ENCODE assay signal across 1 cellular context in the genomic region with DNA sequence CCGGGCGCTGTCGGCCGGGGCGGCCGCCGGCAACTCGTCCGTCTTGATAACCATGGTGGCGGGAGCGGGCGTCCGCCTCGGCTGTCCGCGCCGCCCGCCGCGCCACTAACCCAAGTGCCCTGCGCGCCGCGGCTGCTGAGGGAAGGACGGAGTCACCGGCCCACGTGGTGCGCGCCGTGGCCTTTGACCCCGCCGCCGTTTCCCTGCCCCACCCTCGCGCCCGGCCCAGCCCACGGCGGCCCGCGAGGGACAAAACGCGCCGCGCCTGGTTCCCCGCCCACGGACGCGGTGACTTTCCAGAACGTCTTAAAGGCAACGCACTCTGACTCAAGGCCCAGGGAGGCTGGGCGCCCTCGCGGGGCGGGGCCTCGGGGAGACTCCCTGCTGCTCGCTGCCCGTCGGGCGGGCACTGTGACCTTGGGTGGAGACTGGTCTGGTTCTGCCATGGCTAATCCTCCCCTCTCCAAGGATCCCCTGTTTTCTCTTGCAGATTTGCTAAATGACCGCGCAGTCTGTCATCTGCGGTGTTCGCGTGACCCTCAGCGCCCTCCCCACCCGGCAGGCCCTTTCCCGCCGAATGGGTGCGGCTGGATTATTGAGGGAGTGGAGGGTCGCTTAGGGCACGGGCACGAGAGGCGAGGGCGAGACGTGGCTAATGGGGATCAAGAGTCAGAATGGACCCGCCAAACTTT.
TF ChIP-seq lines count a peak whose summit lies in the region.

A gene with protein sequence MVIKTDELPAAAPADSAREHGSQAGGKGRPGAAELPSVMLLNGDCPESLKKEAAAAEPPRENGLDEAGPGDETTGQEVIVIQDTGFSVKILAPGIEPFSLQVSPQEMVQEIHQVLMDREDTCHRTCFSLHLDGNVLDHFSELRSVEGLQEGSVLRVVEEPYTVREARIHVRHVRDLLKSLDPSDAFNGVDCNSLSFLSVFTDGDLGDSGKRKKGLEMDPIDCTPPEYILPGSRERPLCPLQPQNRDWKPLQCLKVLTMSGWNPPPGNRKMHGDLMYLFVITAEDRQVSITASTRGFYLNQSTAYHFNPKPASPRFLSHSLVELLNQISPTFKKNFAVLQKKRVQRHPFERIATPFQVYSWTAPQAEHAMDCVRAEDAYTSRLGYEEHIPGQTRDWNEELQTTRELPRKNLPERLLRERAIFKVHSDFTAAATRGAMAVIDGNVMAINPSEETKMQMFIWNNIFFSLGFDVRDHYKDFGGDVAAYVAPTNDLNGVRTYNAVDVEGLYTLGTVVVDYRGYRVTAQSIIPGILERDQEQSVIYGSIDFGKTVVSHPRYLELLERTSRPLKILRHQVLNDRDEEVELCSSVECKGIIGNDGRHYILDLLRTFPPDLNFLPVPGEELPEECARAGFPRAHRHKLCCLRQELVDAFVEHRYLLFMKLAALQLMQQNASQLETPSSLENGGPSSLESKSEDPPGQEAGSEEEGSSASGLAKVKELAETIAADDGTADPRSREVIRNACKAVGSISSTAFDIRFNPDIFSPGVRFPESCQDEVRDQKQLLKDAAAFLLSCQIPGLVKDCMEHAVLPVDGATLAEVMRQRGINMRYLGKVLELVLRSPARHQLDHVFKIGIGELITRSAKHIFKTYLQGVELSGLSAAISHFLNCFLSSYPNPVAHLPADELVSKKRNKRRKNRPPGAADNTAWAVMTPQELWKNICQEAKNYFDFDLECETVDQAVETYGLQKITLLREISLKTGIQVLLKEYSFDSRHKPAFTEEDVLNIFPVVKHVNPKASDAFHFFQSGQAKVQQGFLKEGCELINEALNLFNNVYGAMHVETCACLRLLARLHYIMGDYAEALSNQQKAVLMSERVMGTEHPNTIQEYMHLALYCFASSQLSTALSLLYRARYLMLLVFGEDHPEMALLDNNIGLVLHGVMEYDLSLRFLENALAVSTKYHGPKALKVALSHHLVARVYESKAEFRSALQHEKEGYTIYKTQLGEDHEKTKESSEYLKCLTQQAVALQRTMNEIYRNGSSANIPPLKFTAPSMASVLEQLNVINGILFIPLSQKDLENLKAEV (N-terminal part only) (minus strand): TSS at position 157 of the 692 bp plus-strand sequence. CDS start 103 bp downstream, at position 54.

TF ChIP-seq in A549, 52 proteins besides CTCF, POLR2A, EP300 and RAD21 (continued from another document):
- TF ChIP-seq, protein P1, sequence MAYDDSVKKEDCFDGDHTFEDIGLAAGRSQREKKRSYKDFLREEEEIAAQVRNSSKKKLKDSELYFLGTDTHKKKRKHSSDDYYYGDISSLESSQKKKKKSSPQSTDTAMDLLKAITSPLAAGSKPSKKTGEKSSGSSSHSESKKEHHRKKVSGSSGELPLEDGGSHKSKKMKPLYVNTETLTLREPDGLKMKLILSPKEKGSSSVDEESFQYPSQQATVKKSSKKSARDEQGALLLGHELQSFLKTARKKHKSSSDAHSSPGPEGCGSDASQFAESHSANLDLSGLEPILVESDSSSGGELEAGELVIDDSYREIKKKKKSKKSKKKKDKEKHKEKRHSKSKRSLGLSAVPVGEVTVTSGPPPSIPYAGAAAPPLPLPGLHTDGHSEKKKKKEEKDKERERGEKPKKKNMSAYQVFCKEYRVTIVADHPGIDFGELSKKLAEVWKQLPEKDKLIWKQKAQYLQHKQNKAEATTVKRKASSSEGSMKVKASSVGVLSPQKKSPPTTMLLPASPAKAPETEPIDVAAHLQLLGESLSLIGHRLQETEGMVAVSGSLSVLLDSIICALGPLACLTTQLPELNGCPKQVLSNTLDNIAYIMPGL (CRISPR knock-in tag; IDR thresholded peaks at IDR 0.05; ENCODE audit: borderline replicate concordance) = no peak
- TF ChIP-seq, protein P2, sequence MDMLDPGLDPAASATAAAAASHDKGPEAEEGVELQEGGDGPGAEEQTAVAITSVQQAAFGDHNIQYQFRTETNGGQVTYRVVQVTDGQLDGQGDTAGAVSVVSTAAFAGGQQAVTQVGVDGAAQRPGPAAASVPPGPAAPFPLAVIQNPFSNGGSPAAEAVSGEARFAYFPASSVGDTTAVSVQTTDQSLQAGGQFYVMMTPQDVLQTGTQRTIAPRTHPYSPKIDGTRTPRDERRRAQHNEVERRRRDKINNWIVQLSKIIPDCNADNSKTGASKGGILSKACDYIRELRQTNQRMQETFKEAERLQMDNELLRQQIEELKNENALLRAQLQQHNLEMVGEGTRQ (IDR thresholded peaks at IDR 0.05) = peak; percentile 88
- no peak for TF ChIP-seq NFE2L2 (conservative IDR thresholded peaks at IDR 0.05; ENCODE audit: low read length)
- TF ChIP-seq HDAC2 (IDR thresholded peaks at IDR 0.05) = no peak
- TF ChIP-seq KDM1A (IDR thresholded peaks at IDR 0.05; ENCODE audit: low read depth) = no peak
- TF ChIP-seq ZFP36 (IDR thresholded peaks at IDR 0.05; ENCODE audit: borderline replicate concordance, partially characterized antibody) = no peak
- TF ChIP-seq ZC3H11A (IDR thresholded peaks at IDR 0.05) = no peak
- TF ChIP-seq RNF2 (IDR thresholded peaks at IDR 0.05; ENCODE audit: borderline replicate concordance, low read depth) = no peak
- no peak for TF ChIP-seq SREBF2 (IDR thresholded peaks at IDR 0.05)
- no peak for TF ChIP-seq CHD4 (IDR thresholded peaks at IDR 0.05; ENCODE audit: borderline replicate concordance)
- peak; percentile 80 for TF ChIP-seq E2F6 (IDR thresholded peaks at IDR 0.05; ENCODE audit: borderline replicate concordance, low read depth)
- no peak for TF ChIP-seq NPAS2 (CRISPR knock-in tag; IDR thresholded peaks at IDR 0.05; ENCODE audit: borderline replicate concordance)
- no peak for TF ChIP-seq BHLHE40 (IDR thresholded peaks at IDR 0.05; ENCODE audit: low read depth, low read length)
- no peak for TF ChIP-seq MAFK (IDR thresholded peaks at IDR 0.05; ENCODE audit: partially characterized antibody)
- TF ChIP-seq JUN (IDR thresholded peaks at IDR 0.05) = peak; percentile 74 to 91
- 0 out of 3 replicates have a peak, but pooled peaks have one; percentile 16 for TF ChIP-seq SMC3 (IDR thresholded peaks at IDR 0.05)
- no peak for TF ChIP-seq ZNF302 (CRISPR knock-in tag; IDR thresholded peaks at IDR 0.05)
- TF ChIP-seq TFCP2L1 (CRISPR knock-in tag; IDR thresholded peaks at IDR 0.05) = no peak
- TF ChIP-seq EHMT2 (IDR thresholded peaks at IDR 0.05; ENCODE audit: low read depth) = no peak
- TF ChIP-seq KDM5A (IDR thresholded peaks at IDR 0.05) = no peak
- peak; percentile 76; the same call in 1 of the 2 replicates for TF ChIP-seq ESRRA (IDR thresholded peaks at IDR 0.05; ENCODE audit: borderline replicate concordance, low read length)
- TF ChIP-seq MYC (IDR thresholded peaks at IDR 0.05; ENCODE audit: borderline replicate concordance, low read length) = peak; percentile 94
- TF ChIP-seq RCOR1 (IDR thresholded peaks at IDR 0.05; ENCODE audit: low read depth, low read length) = no peak
- 0 out of 2 replicates have a peak, but pooled peaks have one; percentile 42 for TF ChIP-seq PBX3 (IDR thresholded peaks at IDR 0.05)
- no peak for TF ChIP-seq CBX2 (IDR thresholded peaks at IDR 0.05; ENCODE audit: borderline replicate concordance, low read depth)
- TF ChIP-seq HEYL (CRISPR knock-in tag; IDR thresholded peaks at IDR 0.05) = no peak
- no peak; the same call in 1 of the 2 replicates for TF ChIP-seq TP53 (CRISPR knock-in tag; IDR thresholded peaks at IDR 0.05)
- TF ChIP-seq, protein P3, sequence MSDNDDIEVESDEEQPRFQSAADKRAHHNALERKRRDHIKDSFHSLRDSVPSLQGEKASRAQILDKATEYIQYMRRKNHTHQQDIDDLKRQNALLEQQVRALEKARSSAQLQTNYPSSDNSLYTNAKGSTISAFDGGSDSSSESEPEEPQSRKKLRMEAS (IDR thresholded peaks at IDR 0.05) = peak; percentile 95
